In the genomic region with DNA sequence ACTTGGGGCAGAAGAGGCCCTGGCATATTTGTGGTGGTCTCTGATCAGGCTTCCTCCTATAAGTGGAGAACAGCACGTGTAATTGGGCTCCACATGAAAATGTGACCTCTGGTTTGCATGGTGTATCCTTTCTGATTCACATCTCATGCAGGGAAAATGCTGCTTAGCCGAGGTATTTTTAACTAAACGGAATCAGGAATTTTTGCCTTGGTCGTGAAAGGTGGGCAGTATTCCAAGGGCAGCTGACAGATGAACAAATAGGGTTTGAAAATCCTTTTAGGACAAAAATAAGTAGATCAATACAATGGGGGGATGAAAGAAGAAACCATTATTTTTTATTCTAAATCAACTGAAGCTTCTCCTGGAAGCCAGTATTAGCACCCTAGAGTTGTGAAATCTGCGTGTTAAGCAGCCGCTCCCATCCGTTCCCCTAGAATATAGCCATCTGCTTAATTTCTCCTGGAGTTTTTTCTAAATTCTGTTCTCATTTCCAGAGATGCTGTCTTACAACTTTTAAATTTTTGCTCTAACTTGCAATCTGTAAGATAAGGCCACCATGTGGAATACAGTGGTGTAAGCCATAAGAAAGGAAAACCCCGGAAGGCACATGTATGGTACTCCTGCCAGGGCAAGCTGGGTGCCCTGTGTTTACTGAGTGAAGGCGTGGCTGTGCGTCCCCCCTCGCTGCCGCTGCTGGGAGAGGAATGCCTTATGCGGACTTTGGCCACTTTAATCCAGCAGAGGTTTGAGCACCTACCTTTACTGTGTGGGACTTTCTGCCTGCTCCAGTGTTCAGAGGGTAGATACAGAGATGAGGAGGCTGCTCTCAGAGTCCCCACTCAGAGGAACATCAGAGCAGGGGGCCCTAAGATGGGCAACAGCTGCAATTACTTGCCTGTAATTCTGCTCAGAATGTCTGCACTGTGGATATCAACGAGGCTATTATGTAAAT, we compare ENCODE assay signal across 1 cellular context.
TF ChIP-seq lines count a peak whose summit lies in the region.

No MANE protein-coding gene starts in this region.

TF ChIP-seq in HepG2, 621 proteins besides CTCF, POLR2A, EP300 and RAD21 (continued from another document and continues in another):
- TF ChIP-seq GABPB1 (CRISPR knock-in tag; IDR thresholded peaks at IDR 0.05) (peak; percentile 53), MXI1 (IDR thresholded peaks at IDR 0.05; ENCODE audit: borderline replicate concordance, low read depth, low read length) (peak; percentile 96; the same call in 2 of the 3 replicates), FOXA3 (CRISPR knock-in tag; IDR thresholded peaks at IDR 0.05) (peak; percentile 97), ZNF878 (CRISPR knock-in tag; IDR thresholded peaks at IDR 0.05) (peak; percentile 80; the same call in 1 of the 2 replicates), MEF2D (CRISPR knock-in tag; IDR thresholded peaks at IDR 0.05) (peak; percentile 55; the same call in 1 of the 2 replicates), TGIF2 (CRISPR knock-in tag; IDR thresholded peaks at IDR 0.05) (peak; percentile 75), ZNF121 (CRISPR knock-in tag; IDR thresholded peaks at IDR 0.05) (peak; percentile 61), ATF7-NPFF (CRISPR knock-in tag; IDR thresholded peaks at IDR 0.05; ENCODE audit: low read depth) (no peak), TP53 (CRISPR knock-in tag; conservative IDR thresholded peaks at IDR 0.05) (no peak), ARHGAP35 (CRISPR knock-in tag; IDR thresholded peaks at IDR 0.05; ENCODE audit: borderline replicate concordance) (0 out of 2 replicates have a peak, but pooled peaks have one; percentile 26), CREB1 (IDR thresholded peaks at IDR 0.05) (no peak), CREB1 (CRISPR knock-in tag; IDR thresholded peaks at IDR 0.05) (0 out of 2 replicates have a peak, but pooled peaks have one; percentile 50), SIN3A (IDR thresholded peaks at IDR 0.05; ENCODE audit: borderline replicate concordance, low read depth, low read length) (peak; percentile 76; the same call in 1 of the 2 replicates), ZSCAN29 (CRISPR knock-in tag; conservative IDR thresholded peaks at IDR 0.05) (peak; percentile 95), ZSCAN9 (CRISPR knock-in tag; IDR thresholded peaks at IDR 0.05; ENCODE audit: borderline replicate concordance) (peak; percentile 97), GABPA (IDR thresholded peaks at IDR 0.05; ENCODE audit: low read depth, low read length) (no peak), GABPA (CRISPR knock-in tag; IDR thresholded peaks at IDR 0.05; ENCODE audit: low read depth) (0 out of 2 replicates have a peak, but pooled peaks have one; percentile 31), FOSL2 (CRISPR knock-in tag; IDR thresholded peaks at IDR 0.05) (peak; percentile 86), ZNF543 (CRISPR knock-in tag; IDR thresholded peaks at IDR 0.05) (peak; percentile 59; the same call in 1 of the 2 replicates), HMG20A (CRISPR knock-in tag; IDR thresholded peaks at IDR 0.05; ENCODE audit: borderline replicate concordance) (peak; percentile 90; the same call in 1 of the 2 replicates), RELA (CRISPR knock-in tag; IDR thresholded peaks at IDR 0.05) (0 out of 2 replicates have a peak, but pooled peaks have one; percentile 28), ZNF556 (CRISPR knock-in tag; IDR thresholded peaks at IDR 0.05; ENCODE audit: borderline replicate concordance) (peak; percentile 81; the same call in 1 of the 2 replicates), ZNF260 (CRISPR knock-in tag; IDR thresholded peaks at IDR 0.05; ENCODE audit: borderline replicate concordance, low read depth) (no peak), DMAP1 (CRISPR knock-in tag; IDR thresholded peaks at IDR 0.05) (peak; percentile 90), ZNF788 (CRISPR knock-in tag; IDR thresholded peaks at IDR 0.05; ENCODE audit: borderline replicate concordance) (peak; percentile 67; the same call in 1 of the 2 replicates), MIXL1 (CRISPR knock-in tag; IDR thresholded peaks at IDR 0.05) (peak; percentile 88), RBAK (CRISPR knock-in tag; IDR thresholded peaks at IDR 0.05) (no peak), ZNF557 (CRISPR knock-in tag; IDR thresholded peaks at IDR 0.05) (no peak), MIER3 (CRISPR knock-in tag; IDR thresholded peaks at IDR 0.05; ENCODE audit: borderline replicate concordance) (peak; percentile 74), ZNF782 (CRISPR knock-in tag; IDR thresholded peaks at IDR 0.05; ENCODE audit: borderline replicate concordance) (0 out of 2 replicates have a peak, but pooled peaks have one; percentile 81), HOXA5 (CRISPR knock-in tag; IDR thresholded peaks at IDR 0.05) (peak; percentile 83; the same call in 1 of the 2 replicates), TOPORS (CRISPR knock-in tag; IDR thresholded peaks at IDR 0.05) (no peak), NCOA2 (CRISPR knock-in tag; IDR thresholded peaks at IDR 0.05) (peak; percentile 82), ZNF264 (CRISPR knock-in tag; IDR thresholded peaks at IDR 0.05) (peak; percentile 88; the same call in 1 of the 2 replicates), HIVEP1 (CRISPR knock-in tag; IDR thresholded peaks at IDR 0.05) (peak; percentile 83; the same call in 1 of the 2 replicates), ISL2 (CRISPR knock-in tag; IDR thresholded peaks at IDR 0.05) (peak; percentile 71), ZNF549 (CRISPR knock-in tag; IDR thresholded peaks at IDR 0.05) (peak; percentile 99), ZEB1 (IDR thresholded peaks at IDR 0.05; ENCODE audit: insufficient replicate concordance, low read depth) (peak; percentile 29), ZNF20 (CRISPR knock-in tag; IDR thresholded peaks at IDR 0.05) (no peak), ZNF577 (CRISPR knock-in tag; IDR thresholded peaks at IDR 0.05; ENCODE audit: borderline replicate concordance, low read depth) (no peak), CCDC6 (CRISPR knock-in tag; IDR thresholded peaks at IDR 0.05) (peak; percentile 78; the same call in 1 of the 2 replicates), ZNF253 (CRISPR knock-in tag; IDR thresholded peaks at IDR 0.05; ENCODE audit: borderline replicate concordance) (no peak), ZMYM2 (CRISPR knock-in tag; IDR thresholded peaks at IDR 0.05) (no peak), DNMT3B (CRISPR knock-in tag; conservative IDR thresholded peaks at IDR 0.05) (0 out of 2 replicates have a peak, but pooled peaks have one; percentile 18), HNF4A (CRISPR knock-in tag; IDR thresholded peaks at IDR 0.05) (peak; percentile 99), ZNF547 (CRISPR knock-in tag; IDR thresholded peaks at IDR 0.05) (peak; percentile 71; the same call in 1 of the 2 replicates)
- TF ChIP-seq, protein P1, sequence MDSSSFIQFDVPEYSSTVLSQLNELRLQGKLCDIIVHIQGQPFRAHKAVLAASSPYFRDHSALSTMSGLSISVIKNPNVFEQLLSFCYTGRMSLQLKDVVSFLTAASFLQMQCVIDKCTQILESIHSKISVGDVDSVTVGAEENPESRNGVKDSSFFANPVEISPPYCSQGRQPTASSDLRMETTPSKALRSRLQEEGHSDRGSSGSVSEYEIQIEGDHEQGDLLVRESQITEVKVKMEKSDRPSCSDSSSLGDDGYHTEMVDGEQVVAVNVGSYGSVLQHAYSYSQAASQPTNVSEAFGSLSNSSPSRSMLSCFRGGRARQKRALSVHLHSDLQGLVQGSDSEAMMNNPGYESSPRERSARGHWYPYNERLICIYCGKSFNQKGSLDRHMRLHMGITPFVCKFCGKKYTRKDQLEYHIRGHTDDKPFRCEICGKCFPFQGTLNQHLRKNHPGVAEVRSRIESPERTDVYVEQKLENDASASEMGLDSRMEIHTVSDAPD (CRISPR knock-in tag; IDR thresholded peaks at IDR 0.05): 0 out of 2 replicates have a peak, but pooled peaks have one; percentile 45
- TF ChIP-seq, protein P2, sequence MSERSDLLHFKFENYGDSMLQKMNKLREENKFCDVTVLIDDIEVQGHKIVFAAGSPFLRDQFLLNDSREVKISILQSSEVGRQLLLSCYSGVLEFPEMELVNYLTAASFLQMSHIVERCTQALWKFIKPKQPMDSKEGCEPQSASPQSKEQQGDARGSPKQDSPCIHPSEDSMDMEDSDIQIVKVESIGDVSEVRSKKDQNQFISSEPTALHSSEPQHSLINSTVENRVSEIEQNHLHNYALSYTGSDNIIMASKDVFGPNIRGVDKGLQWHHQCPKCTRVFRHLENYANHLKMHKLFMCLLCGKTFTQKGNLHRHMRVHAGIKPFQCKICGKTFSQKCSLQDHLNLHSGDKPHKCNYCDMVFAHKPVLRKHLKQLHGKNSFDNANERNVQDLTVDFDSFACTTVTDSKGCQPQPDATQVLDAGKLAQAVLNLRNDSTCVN (CRISPR knock-in tag; IDR thresholded peaks at IDR 0.05; ENCODE audit: borderline replicate concordance): peak; percentile 84
- TF ChIP-seq, protein P3, sequence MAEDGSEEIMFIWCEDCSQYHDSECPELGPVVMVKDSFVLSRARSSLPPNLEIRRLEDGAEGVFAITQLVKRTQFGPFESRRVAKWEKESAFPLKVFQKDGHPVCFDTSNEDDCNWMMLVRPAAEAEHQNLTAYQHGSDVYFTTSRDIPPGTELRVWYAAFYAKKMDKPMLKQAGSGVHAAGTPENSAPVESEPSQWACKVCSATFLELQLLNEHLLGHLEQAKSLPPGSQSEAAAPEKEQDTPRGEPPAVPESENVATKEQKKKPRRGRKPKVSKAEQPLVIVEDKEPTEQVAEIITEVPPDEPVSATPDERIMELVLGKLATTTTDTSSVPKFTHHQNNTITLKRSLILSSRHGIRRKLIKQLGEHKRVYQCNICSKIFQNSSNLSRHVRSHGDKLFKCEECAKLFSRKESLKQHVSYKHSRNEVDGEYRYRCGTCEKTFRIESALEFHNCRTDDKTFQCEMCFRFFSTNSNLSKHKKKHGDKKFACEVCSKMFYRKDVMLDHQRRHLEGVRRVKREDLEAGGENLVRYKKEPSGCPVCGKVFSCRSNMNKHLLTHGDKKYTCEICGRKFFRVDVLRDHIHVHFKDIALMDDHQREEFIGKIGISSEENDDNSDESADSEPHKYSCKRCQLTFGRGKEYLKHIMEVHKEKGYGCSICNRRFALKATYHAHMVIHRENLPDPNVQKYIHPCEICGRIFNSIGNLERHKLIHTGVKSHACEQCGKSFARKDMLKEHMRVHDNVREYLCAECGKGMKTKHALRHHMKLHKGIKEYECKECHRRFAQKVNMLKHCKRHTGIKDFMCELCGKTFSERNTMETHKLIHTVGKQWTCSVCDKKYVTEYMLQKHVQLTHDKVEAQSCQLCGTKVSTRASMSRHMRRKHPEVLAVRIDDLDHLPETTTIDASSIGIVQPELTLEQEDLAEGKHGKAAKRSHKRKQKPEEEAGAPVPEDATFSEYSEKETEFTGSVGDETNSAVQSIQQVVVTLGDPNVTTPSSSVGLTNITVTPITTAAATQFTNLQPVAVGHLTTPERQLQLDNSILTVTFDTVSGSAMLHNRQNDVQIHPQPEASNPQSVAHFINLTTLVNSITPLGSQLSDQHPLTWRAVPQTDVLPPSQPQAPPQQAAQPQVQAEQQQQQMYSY (CRISPR knock-in tag; IDR thresholded peaks at IDR 0.05): peak; percentile 34; the same call in 1 of the 2 replicates
- TF ChIP-seq, protein P4, sequence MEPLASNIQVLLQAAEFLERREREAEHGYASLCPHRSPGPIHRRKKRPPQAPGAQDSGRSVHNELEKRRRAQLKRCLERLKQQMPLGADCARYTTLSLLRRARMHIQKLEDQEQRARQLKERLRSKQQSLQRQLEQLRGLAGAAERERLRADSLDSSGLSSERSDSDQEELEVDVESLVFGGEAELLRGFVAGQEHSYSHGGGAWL (CRISPR knock-in tag; IDR thresholded peaks at IDR 0.05): peak; percentile 68; the same call in 1 of the 2 replicates
- TF ChIP-seq, protein P5, sequence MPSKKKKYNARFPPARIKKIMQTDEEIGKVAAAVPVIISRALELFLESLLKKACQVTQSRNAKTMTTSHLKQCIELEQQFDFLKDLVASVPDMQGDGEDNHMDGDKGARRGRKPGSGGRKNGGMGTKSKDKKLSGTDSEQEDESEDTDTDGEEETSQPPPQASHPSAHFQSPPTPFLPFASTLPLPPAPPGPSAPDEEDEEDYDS (CRISPR knock-in tag; IDR thresholded peaks at IDR 0.05): peak; percentile 79; the same call in 1 of the 2 replicates
- TF ChIP-seq, protein P6, sequence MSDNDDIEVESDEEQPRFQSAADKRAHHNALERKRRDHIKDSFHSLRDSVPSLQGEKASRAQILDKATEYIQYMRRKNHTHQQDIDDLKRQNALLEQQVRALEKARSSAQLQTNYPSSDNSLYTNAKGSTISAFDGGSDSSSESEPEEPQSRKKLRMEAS (IDR thresholded peaks at IDR 0.05): peak; percentile 92
- TF ChIP-seq, protein P7, sequence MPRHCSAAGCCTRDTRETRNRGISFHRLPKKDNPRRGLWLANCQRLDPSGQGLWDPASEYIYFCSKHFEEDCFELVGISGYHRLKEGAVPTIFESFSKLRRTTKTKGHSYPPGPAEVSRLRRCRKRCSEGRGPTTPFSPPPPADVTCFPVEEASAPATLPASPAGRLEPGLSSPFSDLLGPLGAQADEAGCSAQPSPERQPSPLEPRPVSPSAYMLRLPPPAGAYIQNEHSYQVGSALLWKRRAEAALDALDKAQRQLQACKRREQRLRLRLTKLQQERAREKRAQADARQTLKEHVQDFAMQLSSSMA (CRISPR knock-in tag; IDR thresholded peaks at IDR 0.05): no peak
- TF ChIP-seq, protein P8, sequence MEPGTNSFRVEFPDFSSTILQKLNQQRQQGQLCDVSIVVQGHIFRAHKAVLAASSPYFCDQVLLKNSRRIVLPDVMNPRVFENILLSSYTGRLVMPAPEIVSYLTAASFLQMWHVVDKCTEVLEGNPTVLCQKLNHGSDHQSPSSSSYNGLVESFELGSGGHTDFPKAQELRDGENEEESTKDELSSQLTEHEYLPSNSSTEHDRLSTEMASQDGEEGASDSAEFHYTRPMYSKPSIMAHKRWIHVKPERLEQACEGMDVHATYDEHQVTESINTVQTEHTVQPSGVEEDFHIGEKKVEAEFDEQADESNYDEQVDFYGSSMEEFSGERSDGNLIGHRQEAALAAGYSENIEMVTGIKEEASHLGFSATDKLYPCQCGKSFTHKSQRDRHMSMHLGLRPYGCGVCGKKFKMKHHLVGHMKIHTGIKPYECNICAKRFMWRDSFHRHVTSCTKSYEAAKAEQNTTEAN (CRISPR knock-in tag; conservative IDR thresholded peaks at IDR 0.05): 0 out of 2 replicates have a peak, but pooled peaks have one; percentile 13
- TF ChIP-seq, protein P9, sequence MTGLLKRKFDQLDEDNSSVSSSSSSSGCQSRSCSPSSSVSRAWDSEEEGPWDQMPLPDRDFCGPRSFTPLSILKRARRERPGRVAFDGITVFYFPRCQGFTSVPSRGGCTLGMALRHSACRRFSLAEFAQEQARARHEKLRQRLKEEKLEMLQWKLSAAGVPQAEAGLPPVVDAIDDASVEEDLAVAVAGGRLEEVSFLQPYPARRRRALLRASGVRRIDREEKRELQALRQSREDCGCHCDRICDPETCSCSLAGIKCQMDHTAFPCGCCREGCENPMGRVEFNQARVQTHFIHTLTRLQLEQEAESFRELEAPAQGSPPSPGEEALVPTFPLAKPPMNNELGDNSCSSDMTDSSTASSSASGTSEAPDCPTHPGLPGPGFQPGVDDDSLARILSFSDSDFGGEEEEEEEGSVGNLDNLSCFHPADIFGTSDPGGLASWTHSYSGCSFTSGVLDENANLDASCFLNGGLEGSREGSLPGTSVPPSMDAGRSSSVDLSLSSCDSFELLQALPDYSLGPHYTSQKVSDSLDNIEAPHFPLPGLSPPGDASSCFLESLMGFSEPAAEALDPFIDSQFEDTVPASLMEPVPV (CRISPR knock-in tag; IDR thresholded peaks at IDR 0.05): 0 out of 2 replicates have a peak, but pooled peaks have one; percentile 49
- TF ChIP-seq, protein P10, sequence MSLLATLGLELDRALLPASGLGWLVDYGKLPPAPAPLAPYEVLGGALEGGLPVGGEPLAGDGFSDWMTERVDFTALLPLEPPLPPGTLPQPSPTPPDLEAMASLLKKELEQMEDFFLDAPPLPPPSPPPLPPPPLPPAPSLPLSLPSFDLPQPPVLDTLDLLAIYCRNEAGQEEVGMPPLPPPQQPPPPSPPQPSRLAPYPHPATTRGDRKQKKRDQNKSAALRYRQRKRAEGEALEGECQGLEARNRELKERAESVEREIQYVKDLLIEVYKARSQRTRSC (CRISPR knock-in tag; IDR thresholded peaks at IDR 0.05; ENCODE audit: low read depth): no peak
